Comparison of ENCODE assay signal across 8 cellular contexts in the genomic region with DNA sequence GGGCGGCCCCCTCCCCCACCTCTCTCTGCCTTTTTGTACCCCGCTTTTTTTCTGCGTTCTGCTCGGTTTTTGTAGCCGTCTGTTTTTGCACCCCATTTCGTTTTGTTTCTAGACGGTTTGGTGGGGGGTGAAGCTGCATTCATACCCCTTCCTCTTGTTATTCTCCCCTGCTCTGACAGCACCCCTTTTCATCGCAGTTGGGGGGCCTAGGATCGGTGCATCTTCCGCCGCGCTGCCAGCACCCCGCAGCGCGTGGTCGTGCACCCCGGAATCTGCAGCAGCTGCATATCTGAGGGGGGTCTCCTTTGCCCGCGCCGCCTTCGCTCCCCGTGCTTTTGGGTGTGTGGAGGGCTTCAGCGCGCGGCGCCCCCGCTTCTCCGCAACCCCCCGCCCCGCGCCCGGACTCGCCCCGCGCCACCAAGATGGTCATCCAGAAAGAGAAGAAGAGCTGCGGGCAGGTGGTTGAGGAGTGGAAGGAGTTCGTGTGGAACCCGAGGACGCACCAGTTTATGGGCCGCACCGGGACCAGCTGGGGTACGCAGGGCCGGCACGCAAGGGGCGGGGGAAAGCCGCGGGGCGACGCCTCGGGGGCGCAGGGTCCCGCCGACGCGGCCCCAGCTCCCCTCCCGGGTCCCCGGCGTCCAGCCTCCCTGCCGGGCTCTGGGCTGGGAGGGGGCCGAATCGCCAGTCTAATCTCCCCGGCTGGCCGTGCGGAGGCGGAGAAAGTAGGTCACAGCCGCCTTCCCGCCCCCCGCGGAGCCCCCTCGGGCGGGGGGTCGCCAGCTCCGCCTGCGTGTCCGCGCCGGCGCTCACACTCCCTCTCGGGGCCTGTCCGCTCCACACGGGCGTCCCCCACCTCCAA. TPM values are rescaled to one million over a fixed set of nuclear protein-coding genes. Genes with fewer than 3 reads are reported as not detected.
DNase-seq lines count a peak whose midpoint lies in the region; ATAC-seq, FAIRE-seq and TF ChIP-seq lines count a peak whose summit lies in the region.

No MANE protein-coding gene starts in this region.

- BruUV-seq in OCI-LY7 (replicated peaks; lab: Mats Ljungman, UMichigan) (no TSS peak), endothelial cell of umbilical vein (replicated peaks; lab: Mats Ljungman, UMichigan) (no TSS peak)

- peaks cover 57% of the 10 kb centered on the region for H3K27me3 Mint-ChIP-seq in CD4-positive, CD25-positive, alpha-beta regulatory T cell
- H3K27me3 Mint-ChIP-seq in neural crest cell (ENCODE audit: low read depth), result peaks cover 9% of the 10 kb centered on the region

- no peaks in the 10 kb centered on the region for H3K36me3 Mint-ChIP-seq in CD4-positive, CD25-positive, alpha-beta regulatory T cell
- peaks cover 7% of the 10 kb centered on the region for H3K36me3 Mint-ChIP-seq in neural crest cell (ENCODE audit: low read depth)

- CTCF ChIA-PET in OCI-LY7 (lab: Charles Lee; ENCODE audit: unreplicated experiment), result no interaction called here
- CTCF ChIA-PET in endothelial cell of umbilical vein (lab: Charles Lee), result interaction anchor here (1.3 to 1.9 kb wide), 5 partner anchors 9 to 36 kb away, joined by 4 to 6 read pairs (median 4); a partner anchor contains a TSS

- H3K4me3 Mint-ChIP-seq in CD4-positive, CD25-positive, alpha-beta regulatory T cell, result peak overlapping the region; percentile 60 to 91 (median 82)
- H3K4me3 Mint-ChIP-seq in neural crest cell, result peak overlapping the region; percentile 89

- H3K4me1 Mint-ChIP-seq in CD4-positive, CD25-positive, alpha-beta regulatory T cell, result peaks cover 4 to 24% (median 9%) of the 10 kb centered on the region in 4 donors
- H3K4me1 Mint-ChIP-seq in neural crest cell, result peaks cover 39% of the 10 kb centered on the region

- no peak overlapping the region for H2AFZ ChIP-seq in OCI-LY7 (ENCODE audit: low read length)
- H2AFZ ChIP-seq in endothelial cell of umbilical vein (ENCODE audit: low read depth, low read length), result no peak overlapping the region

- POLR2A ChIA-PET in OCI-LY7 (lab: Charles Lee), result interaction anchor here (0.5 to 0.6 kb wide), 2 partner anchors 16 to 393 kb away, joined by 3 read pairs; no protein-coding TSS in a partner anchor
- POLR2A ChIA-PET in endothelial cell of umbilical vein (lab: Charles Lee), result interaction anchor here (1.3 kb wide), 1 partner anchor 36 kb away, joined by 5 read pairs; a partner anchor contains a TSS

- dilution Hi-C loops in endothelial cell of umbilical vein (cut with MboI; ENCODE audit: extremely low pct_ligation_motif_present, low sequenced_read_pairs), result no loop called here

- H3K36me3 ChIP-seq in CD4-positive, CD25-positive, alpha-beta regulatory T cell (ENCODE audit: control insufficient read depth, insufficient read depth, low read length), result no peaks in the 10 kb centered on the region
- H3K36me3 ChIP-seq in OCI-LY7 (ENCODE audit: insufficient read depth, low read length) (no peaks in the 10 kb centered on the region), endothelial cell of umbilical vein (ENCODE audit: control insufficient read depth in 2 of 2, extremely low read depth in 1 of 2, insufficient read depth in 2 of 2, low read length in 2 of 2) (no peaks in the 10 kb centered on the region)

- H3K9ac ChIP-seq in endothelial cell of umbilical vein (replicated peaks; ENCODE audit: extremely low read depth, insufficient read depth, low read length), result no peak overlapping the region

- FAIRE-seq in endothelial cell of umbilical vein (lab: Jason Lieb, UNC), result no peak

- H3K27ac ChIP-seq in CD4-positive, CD25-positive, alpha-beta regulatory T cell (ENCODE audit: insufficient read depth, low read length, poor library complexity, severe bottlenecking), result no peak overlapping the region
- H3K27ac ChIP-seq in OCI-LY7 (ENCODE audit: low read depth, low read length, poor library complexity, severe bottlenecking) (no peak overlapping the region), endothelial cell of umbilical vein (ENCODE audit: insufficient read depth, low read depth, low read length) (no peak overlapping the region)

- no peak for TF ChIP-seq POLR2A in endothelial cell of umbilical vein (IDR thresholded peaks at IDR 0.05; ENCODE audit: low read depth, low read length)

- peak overlapping the region; percentile 47 for H3K4me3 ChIP-seq in CD4-positive, CD25-positive, alpha-beta regulatory T cell (ENCODE audit: low read depth, low read length)
- H3K4me3 ChIP-seq in OCI-LY7 (ENCODE audit: low read depth, low read length, poor library complexity, severe bottlenecking) (no peak overlapping the region), endothelial cell of umbilical vein (replicated peaks in 1 of 3; ENCODE audit: insufficient read depth in 1 of 3, low read depth in 1 of 3, low read length in 3 of 3) (peak overlapping the region in 1 of 3 experiments; percentile 19)

- DNase-seq in CD4-positive, CD25-positive, alpha-beta regulatory T cell, result no peak
- DNase-seq in OCI-LY7 (ENCODE audit: low spot score) (no peak), endothelial cell of umbilical vein (ENCODE audit: low read depth, low spot score) (no peak), neural crest cell (ENCODE audit: low read depth, low spot score) (no peak), AG20443 (ENCODE audit: low spot score) (no peak), KG1 (lab: John Stamatoyannopoulos, UW) (no peak)
- DNase-seq in effector CD4-positive, alpha-beta T cell, result no peak

- H3K4me1 ChIP-seq in CD4-positive, CD25-positive, alpha-beta regulatory T cell (ENCODE audit: control insufficient read depth, insufficient read depth, low read length, poor library complexity, severe bottlenecking), result peaks cover 21% of the 10 kb centered on the region
- no peaks in the 10 kb centered on the region for H3K4me1 ChIP-seq in OCI-LY7 (ENCODE audit: insufficient read depth, low read length, poor library complexity, severe bottlenecking)
- H3K4me1 ChIP-seq in endothelial cell of umbilical vein (ENCODE audit: control insufficient read depth, extremely low read depth, insufficient read depth, low read length), result no peaks in the 10 kb centered on the region

- no peaks in the 10 kb centered on the region for H3K79me2 ChIP-seq in OCI-LY7 (ENCODE audit: insufficient read depth, low read depth, low read length)
- H3K79me2 ChIP-seq in endothelial cell of umbilical vein (ENCODE audit: control insufficient read depth, insufficient read depth, low read length), result no peaks in the 10 kb centered on the region

- H3K9me2 ChIP-seq in OCI-LY7 (ENCODE audit: insufficient read depth, low read length), result no peaks in the 10 kb centered on the region

- TF ChIP-seq CTCF in OCI-LY7 (conservative IDR thresholded peaks at IDR 0.05; ENCODE audit: low read length), result no peak
- TF ChIP-seq CTCF in endothelial cell of umbilical vein (IDR thresholded peaks at IDR 0.05; ENCODE audit: extremely low read depth in 1 of 2, insufficient read depth in 1 of 2, low read depth in 1 of 2, low read length in 2 of 2), result no peak
- no peak for TF ChIP-seq CTCF in neural crest cell (conservative IDR thresholded peaks at IDR 0.05)

- ATAC-seq in CD4-positive, CD25-positive, alpha-beta regulatory T cell (ENCODE audit: low read depth in 2 of 2), result no peak
- no peak for ATAC-seq in HG03565 (IDR thresholded peaks at IDR 0.05; ENCODE audit: unreplicated experiment)

- H4K20me1 ChIP-seq in OCI-LY7 (ENCODE audit: insufficient read depth, low read length), result no peaks in the 10 kb centered on the region
- H4K20me1 ChIP-seq in endothelial cell of umbilical vein (replicated peaks; ENCODE audit: control insufficient read depth, extremely low read depth, insufficient read depth, low read length), result no peaks in the 10 kb centered on the region

- no peaks in the 10 kb centered on the region for H3K9me3 Mint-ChIP-seq in CD4-positive, CD25-positive, alpha-beta regulatory T cell
- H3K9me3 Mint-ChIP-seq in neural crest cell, result no peaks in the 10 kb centered on the region

- peak overlapping the region in 1 of 3 donors; percentile 31 for H3K27ac Mint-ChIP-seq in CD4-positive, CD25-positive, alpha-beta regulatory T cell
- H3K27ac Mint-ChIP-seq in neural crest cell (ENCODE audit: unreplicated experiment), result no peak overlapping the region

- intact Hi-C loops in OCI-LY7 (cut with micrococcal nuclease; ENCODE audit: unreplicated experiment) (no loop called here), endothelial cell of umbilical vein (cut with micrococcal nuclease) (no loop called here)

- peaks cover 19% of the 10 kb centered on the region for H3K27me3 ChIP-seq in CD4-positive, CD25-positive, alpha-beta regulatory T cell (ENCODE audit: control insufficient read depth, insufficient read depth, low read length)
- peaks cover 31 to 45% of the 10 kb centered on the region in 2 experiments for H3K27me3 ChIP-seq in endothelial cell of umbilical vein (ENCODE audit: control insufficient read depth in 2 of 2, insufficient read depth in 2 of 2, low read length in 2 of 2)

- no peaks in the 10 kb centered on the region for H3K9me1 ChIP-seq in endothelial cell of umbilical vein (replicated peaks; ENCODE audit: control insufficient read depth, extremely low read depth, insufficient read depth, low read length)

- H3K9me3 ChIP-seq in CD4-positive, CD25-positive, alpha-beta regulatory T cell (ENCODE audit: control insufficient read depth in 2 of 2, low read length in 2 of 2), result no peaks in the 10 kb centered on the region
- H3K9me3 ChIP-seq in OCI-LY7 (ENCODE audit: low read length) (no peaks in the 10 kb centered on the region), endothelial cell of umbilical vein (replicated peaks; ENCODE audit: control insufficient read depth, insufficient read depth, low read length) (no peaks in the 10 kb centered on the region)

- peak overlapping the region; percentile 30; the same call in 1 of the 2 replicates for H3K4me2 ChIP-seq in OCI-LY7 (ENCODE audit: low read length)
- peak overlapping the region; percentile 25 for H3K4me2 ChIP-seq in endothelial cell of umbilical vein (ENCODE audit: insufficient read depth, low read length)

RNA-seq across cellular contexts. Expression of a gene that starts 0.6 kb away (rescaled TPM):
- not detected for total RNA-seq in CD4-positive, CD25-positive, alpha-beta regulatory T cell
- polyA plus RNA-seq in CD4-positive, CD25-positive, alpha-beta regulatory T cell, result not detected
- not detected in 2 replicates for total RNA-seq in OCI-LY7 (2014; rRNA removed; shearing (Covaris generic))
- total RNA-seq in OCI-LY7 (2022) (not detected in 2 replicates), endothelial cell of umbilical vein (not detected in 2 replicates), neural crest cell (12.1 and 14.3 TPM in 2 replicates)
- polyA plus RNA-seq in endothelial cell of umbilical vein, result 0.06 TPM in 1 of 2 replicates, not detected in the other
- not detected in 2 replicates for polyA plus RNA-seq in endothelial cell of umbilical vein (2011; cell fraction: cytosol; rRNA removed)
- polyA plus RNA-seq in endothelial cell of umbilical vein (2011; cell fraction: nucleus; rRNA removed), result not detected in 2 replicates
- not detected in 2 replicates for polyA plus RNA-seq in endothelial cell of umbilical vein (2012)
- 0.06 TPM in 1 of 2 replicates, not detected in the other for polyA minus RNA-seq in endothelial cell of umbilical vein
- not detected for polyA minus RNA-seq in endothelial cell of umbilical vein (2011; cell fraction: cytosol; rRNA and poly(A)+ RNA removed)
- polyA minus RNA-seq in endothelial cell of umbilical vein (2011; cell fraction: nucleus; rRNA and poly(A)+ RNA removed), result not detected in 2 replicates

RNA-seq across cellular contexts. Expression of a gene that starts 21.4 kb away (rescaled TPM):
- total RNA-seq in CD4-positive, CD25-positive, alpha-beta regulatory T cell, result not detected
- polyA plus RNA-seq in CD4-positive, CD25-positive, alpha-beta regulatory T cell, result not detected
- total RNA-seq in OCI-LY7 (2014; rRNA removed; shearing (Covaris generic)), result not detected in 2 replicates
- 0.50 and 0.53 TPM in 2 replicates for total RNA-seq in OCI-LY7 (2022)
- total RNA-seq in endothelial cell of umbilical vein, result not detected in 2 replicates
- 0.32 and 0.51 TPM in 2 replicates for polyA plus RNA-seq in endothelial cell of umbilical vein
- 0.26 and 0.30 TPM in 2 replicates for polyA plus RNA-seq in endothelial cell of umbilical vein (2011; cell fraction: cytosol; rRNA removed)
- polyA plus RNA-seq in endothelial cell of umbilical vein (2011; cell fraction: nucleus; rRNA removed), result 0.78 and 0.99 TPM in 2 replicates
- 0.41 and 0.44 TPM in 2 replicates for polyA plus RNA-seq in endothelial cell of umbilical vein (2012)
- polyA minus RNA-seq in endothelial cell of umbilical vein, result not detected in 2 replicates
- polyA minus RNA-seq in endothelial cell of umbilical vein (2011; cell fraction: cytosol; rRNA and poly(A)+ RNA removed), result not detected
- polyA minus RNA-seq in endothelial cell of umbilical vein (2011; cell fraction: nucleus; rRNA and poly(A)+ RNA removed), result not detected in 2 replicates
- total RNA-seq in neural crest cell, result 2.3 and 2.5 TPM in 2 replicates

RNA-seq across cellular contexts. Expression of a gene that starts 23.7 kb away (rescaled TPM):
- 36.9 TPM for total RNA-seq in CD4-positive, CD25-positive, alpha-beta regulatory T cell
- polyA plus RNA-seq in CD4-positive, CD25-positive, alpha-beta regulatory T cell, result 10 to 100 TPM; 26.7 to 36.5 (median 30.3) TPM
- total RNA-seq in OCI-LY7 (2014; rRNA removed; shearing (Covaris generic)), result 16.0 and 16.9 TPM in 2 replicates
- total RNA-seq in OCI-LY7 (2022) (37.3 and 41.1 TPM in 2 replicates), endothelial cell of umbilical vein (51.8 and 52.5 TPM in 2 replicates), neural crest cell (76.3 and 89.1 TPM in 2 replicates)
- 27.9 and 38.0 TPM in 2 replicates for polyA plus RNA-seq in endothelial cell of umbilical vein
- polyA plus RNA-seq in endothelial cell of umbilical vein (2011; cell fraction: cytosol; rRNA removed), result 37.0 and 39.2 TPM in 2 replicates
- 72.5 and 83.8 TPM in 2 replicates for polyA plus RNA-seq in endothelial cell of umbilical vein (2011; cell fraction: nucleus; rRNA removed)
- 63.9 and 76.7 TPM in 2 replicates for polyA plus RNA-seq in endothelial cell of umbilical vein (2012)
- 14.8 and 22.4 TPM in 2 replicates for polyA minus RNA-seq in endothelial cell of umbilical vein
- polyA minus RNA-seq in endothelial cell of umbilical vein (2011; cell fraction: cytosol; rRNA and poly(A)+ RNA removed), result 7.3 TPM
- 5.6 and 8.0 TPM in 2 replicates for polyA minus RNA-seq in endothelial cell of umbilical vein (2011; cell fraction: nucleus; rRNA and poly(A)+ RNA removed)

RNA-seq across cellular contexts. Expression of a gene that starts 36.0 kb away (rescaled TPM):
- total RNA-seq in CD4-positive, CD25-positive, alpha-beta regulatory T cell, result 61.3 TPM
- polyA plus RNA-seq in CD4-positive, CD25-positive, alpha-beta regulatory T cell, result 10 to 100 TPM; 29.4 to 35.1 (median 32.1) TPM
- total RNA-seq in OCI-LY7 (2014; rRNA removed; shearing (Covaris generic)), result 52.9 and 69.2 TPM in 2 replicates
- total RNA-seq in OCI-LY7 (2022) (172 and 195 TPM in 2 replicates), endothelial cell of umbilical vein (128 and 138 TPM in 2 replicates), neural crest cell (135 and 150 TPM in 2 replicates)
- polyA plus RNA-seq in endothelial cell of umbilical vein, result 82.1 and 85.5 TPM in 2 replicates
- 79.5 and 80.1 TPM in 2 replicates for polyA plus RNA-seq in endothelial cell of umbilical vein (2011; cell fraction: cytosol; rRNA removed)
- polyA plus RNA-seq in endothelial cell of umbilical vein (2011; cell fraction: nucleus; rRNA removed), result 62.2 and 67.8 TPM in 2 replicates
- polyA plus RNA-seq in endothelial cell of umbilical vein (2012), result 133 and 141 TPM in 2 replicates
- 68.4 and 72.1 TPM in 2 replicates for polyA minus RNA-seq in endothelial cell of umbilical vein
- 20.2 TPM for polyA minus RNA-seq in endothelial cell of umbilical vein (2011; cell fraction: cytosol; rRNA and poly(A)+ RNA removed)
- 29.8 and 33.1 TPM in 2 replicates for polyA minus RNA-seq in endothelial cell of umbilical vein (2011; cell fraction: nucleus; rRNA and poly(A)+ RNA removed)

RNA-seq across cellular contexts. Expression of a gene that starts 36.6 kb away (rescaled TPM):
- 28.7 TPM for total RNA-seq in CD4-positive, CD25-positive, alpha-beta regulatory T cell
- polyA plus RNA-seq in CD4-positive, CD25-positive, alpha-beta regulatory T cell, result 10 to 100 TPM in 2 of 4 donors, 1 to 10 TPM in 2; 9.7 to 13.9 (median 10.4) TPM
- total RNA-seq in OCI-LY7 (2014; rRNA removed; shearing (Covaris generic)), result 24.6 and 32.4 TPM in 2 replicates
- 32.1 and 41.4 TPM in 2 replicates for total RNA-seq in OCI-LY7 (2022)
- total RNA-seq in endothelial cell of umbilical vein, result 33.1 and 40.1 TPM in 2 replicates
- polyA plus RNA-seq in endothelial cell of umbilical vein, result 48.9 and 59.9 TPM in 2 replicates
- 31.5 and 31.7 TPM in 2 replicates for polyA plus RNA-seq in endothelial cell of umbilical vein (2011; cell fraction: cytosol; rRNA removed)
- polyA plus RNA-seq in endothelial cell of umbilical vein (2011; cell fraction: nucleus; rRNA removed), result 50.3 and 57.2 TPM in 2 replicates
- 27.8 and 29.5 TPM in 2 replicates for polyA plus RNA-seq in endothelial cell of umbilical vein (2012)
- 37.0 and 40.5 TPM in 2 replicates for polyA minus RNA-seq in endothelial cell of umbilical vein
- 47.6 TPM for polyA minus RNA-seq in endothelial cell of umbilical vein (2011; cell fraction: cytosol; rRNA and poly(A)+ RNA removed)
- polyA minus RNA-seq in endothelial cell of umbilical vein (2011; cell fraction: nucleus; rRNA and poly(A)+ RNA removed), result 13.3 and 16.5 TPM in 2 replicates
- total RNA-seq in neural crest cell, result 51.9 and 53.8 TPM in 2 replicates

Comparison
In these comparisons a context has a peak if more than half of its experiments do, and no peak if none do; other contexts are left out.
1. RNA of a gene that starts 0.6 kb away (total RNA-seq): 12.1 to 14.3 TPM in neural crest cell; not detected in CD4-positive, CD25-positive, alpha-beta regulatory T cell (single experiment), not detected in OCI-LY7 and not detected in endothelial cell of umbilical vein; every median in the first group is over 10 times any median in the second.